15 cellular contexts compared by ENCODE assay signal in the genomic region with DNA sequence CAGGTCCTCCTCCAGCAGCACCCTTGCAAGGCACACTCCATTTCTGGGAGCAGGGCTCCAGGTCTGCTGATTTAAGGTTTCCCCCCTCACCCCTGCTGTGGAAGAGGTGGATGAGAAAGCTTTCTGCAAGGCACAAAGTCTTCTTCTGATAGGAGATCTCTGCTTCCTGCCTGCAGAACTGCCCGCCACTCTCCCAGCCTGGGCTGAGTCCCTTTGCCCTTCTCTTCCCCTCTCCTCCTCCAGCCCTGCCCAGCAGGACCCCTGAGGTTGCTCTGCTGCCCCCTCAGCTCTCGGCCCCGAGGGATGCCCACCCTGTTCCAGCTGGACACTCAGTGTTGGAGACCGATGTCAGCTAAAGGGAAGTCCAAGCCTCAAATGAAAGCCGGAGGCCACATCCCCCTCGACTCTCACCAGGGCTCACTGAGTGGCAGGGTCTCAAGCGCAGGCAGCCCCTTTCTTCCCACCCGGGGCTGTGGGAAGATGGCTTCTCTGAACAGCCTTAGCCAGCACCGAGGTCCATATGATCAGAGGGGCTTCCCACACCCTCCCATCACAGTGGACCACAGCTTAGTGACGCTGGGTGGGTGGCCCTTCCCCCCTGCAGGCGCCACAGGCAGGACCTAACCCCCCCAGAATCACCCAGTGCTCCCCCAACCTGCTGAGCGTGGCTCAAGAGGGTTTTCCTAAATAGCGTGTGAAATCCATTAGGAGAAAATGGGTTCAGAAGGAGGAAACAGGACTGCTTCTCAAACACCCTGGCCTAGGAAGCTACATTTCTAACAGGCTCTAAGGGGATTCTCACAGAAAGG. TPM values are rescaled to one million over a fixed set of nuclear protein-coding genes. Genes with fewer than 3 reads are reported as not detected.
A peak's percentile ranks its signal among the peaks of the same experiment; 100 is the strongest.
DNase-seq lines count a peak whose midpoint lies in the region; ATAC-seq and TF ChIP-seq lines count a peak whose summit lies in the region.
"Had no signal": no experiment of that assay in that cellular context is flagged by ENCODE, and none has a peak within 500 bp of the region (broad histone marks: within the 10 kb centered on the region; RNA-seq: fewer than 3 reads in every experiment).

No MANE protein-coding gene starts in this region.

- TF ChIP-seq EP300 in gastroesophageal sphincter (IDR thresholded peaks at IDR 0.05) (no peak), stomach (IDR thresholded peaks at IDR 0.05) (no peak)

- intact Hi-C loops in stomach (cut with DNase I; ENCODE audit: low total_unique reads) = no loop called here

- CTCF ChIA-PET in activated CD4-positive, alpha-beta T cell treated with anti-CD3 and anti-CD28 coated beads, Interleukin-2, amount 10 ng/mL, durations not matched to agents 7 days and 5 days (lab: Charles Lee) = interaction anchor here (0.8 kb wide), 1 partner anchor 74 kb away, joined by 3 read pairs; no protein-coding TSS in a partner anchor
- CTCF ChIA-PET in activated CD8-positive, alpha-beta T cell treated with anti-CD3 and anti-CD28 coated beads, Interleukin-2, amount 10 ng/mL, durations not matched to agents 7 days and 5 days (lab: Charles Lee) = interaction anchor here (1.4 to 3.2 kb wide), 4 partner anchors 8 to 76 kb away, joined by 3 to 12 read pairs (median 9); no protein-coding TSS in a partner anchor

- no peak for TF ChIP-seq POLR2A in gastroesophageal sphincter (IDR thresholded peaks at IDR 0.05)
- TF ChIP-seq POLR2A in stomach (IDR thresholded peaks at IDR 0.05) = no peak

- ATAC-seq in activated CD8-positive, alpha-beta T cell treated with anti-CD3 and anti-CD28 coated beads, Interleukin-2, amount 10 ng/mL, durations not matched to agents 7 days and 5 days = no peak
- ATAC-seq in gastroesophageal sphincter (no peak), HG02642 (IDR thresholded peaks at IDR 0.05; ENCODE audit: poor library complexity, unreplicated experiment) (no peak)
- ATAC-seq: body of pancreas, Panc1 had no signal

- H3K4me3 ChIP-seq in gastroesophageal sphincter (peak overlapping the region in 1 of 2 donors; percentile 87), stomach (peak overlapping the region in 2 of 4 donors; percentile 11 to 62)
- H3K4me3 ChIP-seq: body of pancreas, heart right ventricle had no signal

- H3K4me1 ChIP-seq in gastroesophageal sphincter (peaks cover 2 to 64% (median 20%) of the 10 kb centered on the region in 3 donors), stomach (peaks cover 10 to 52% (median 35%) of the 10 kb centered on the region in 4 donors)

- peak overlapping the region; percentile 85 to 95 (median 94) for H3K27ac ChIP-seq in gastroesophageal sphincter
- H3K27ac ChIP-seq in stomach = peak overlapping the region in 4 of 5 donors; percentile 73 to 91 (median 78)
- H3K27ac ChIP-seq: body of pancreas had no signal

- peaks cover 74% of the 10 kb centered on the region for H3K36me3 Mint-ChIP-seq in activated CD4-positive, alpha-beta T cell treated with anti-CD3 and anti-CD28 coated beads, Interleukin-2, amount 10 ng/mL, durations not matched to agents 7 days and 5 days (ENCODE audit: low read depth)
- peaks cover 77% of the 10 kb centered on the region for H3K36me3 Mint-ChIP-seq in activated CD8-positive, alpha-beta T cell treated with anti-CD3 and anti-CD28 coated beads, Interleukin-2, amount 10 ng/mL, durations not matched to agents 7 days and 5 days (ENCODE audit: low read depth)
- H3K36me3 Mint-ChIP-seq: naive B cell had no signal

- WGBS in gastroesophageal sphincter (ENCODE audit: low coverage in 1 of 2), 2 donors = 73 to 80% methylated on average over 1 to 2 of the region's 13 CpGs
- 54 to 76% (median 67%) methylated on average over 9 to 13 of the region's 13 CpGs for WGBS in stomach, 5 donors

- no peak for TF ChIP-seq CTCF in gastroesophageal sphincter (IDR thresholded peaks at IDR 0.05)
- TF ChIP-seq CTCF in stomach (IDR thresholded peaks at IDR 0.05) = no peak

- peak overlapping the region; percentile 95 for H3K27ac Mint-ChIP-seq in activated CD4-positive, alpha-beta T cell treated with anti-CD3 and anti-CD28 coated beads, Interleukin-2, amount 10 ng/mL, durations not matched to agents 7 days and 5 days
- H3K27ac Mint-ChIP-seq in activated CD8-positive, alpha-beta T cell treated with anti-CD3 and anti-CD28 coated beads, Interleukin-2, amount 10 ng/mL, durations not matched to agents 7 days and 5 days = peak overlapping the region; percentile 95

- peak overlapping the region; percentile 95 for H3K4me3 Mint-ChIP-seq in activated CD4-positive, alpha-beta T cell treated with anti-CD3 and anti-CD28 coated beads, Interleukin-2, amount 10 ng/mL, durations not matched to agents 7 days and 5 days
- peak overlapping the region; percentile 96 for H3K4me3 Mint-ChIP-seq in activated CD8-positive, alpha-beta T cell treated with anti-CD3 and anti-CD28 coated beads, Interleukin-2, amount 10 ng/mL, durations not matched to agents 7 days and 5 days
- H3K4me3 Mint-ChIP-seq: naive B cell had no signal

- DNase-seq in activated CD4-positive, alpha-beta T cell treated with anti-CD3 and anti-CD28 coated beads, Interleukin-2, amount 10 ng/mL, durations not matched to agents 7 days and 5 days = no peak
- DNase-seq in activated CD4-positive, alpha-beta T cell treated with anti-CD3 and anti-CD28 coated beads, Interleukin-2, amount 50 U/mL, for 1 hour = no peak
- no peak for DNase-seq in activated CD8-positive, alpha-beta T cell treated with anti-CD3 and anti-CD28 coated beads, Interleukin-2, amount 10 ng/mL, durations not matched to agents 7 days and 5 days
- DNase-seq in stomach (no peak), NCI-H1092 treated with DMSO at 0.1 percent for 48 hours (lab: John Stamatoyannopoulos, UW) (no peak), SIG-M5 (lab: John Stamatoyannopoulos, UW) (no peak)
- DNase-seq: ACHN, heart right ventricle, naive B cell, NCI-H1417 treated with DMSO at 0.1 percent for 48 hours, trophoblast cell had no signal

- H3K9me3 ChIP-seq in gastroesophageal sphincter (no peaks in the 10 kb centered on the region), stomach (no peaks in the 10 kb centered on the region)
- H3K9me3 ChIP-seq: body of pancreas, heart right ventricle had no signal

- POLR2A ChIA-PET in activated CD4-positive, alpha-beta T cell treated with anti-CD3 and anti-CD28 coated beads, Interleukin-2, amount 10 ng/mL, durations not matched to agents 7 days and 5 days (lab: Charles Lee) = interaction anchor here (0.9 kb wide), 1 partner anchor 9 kb away, joined by 3 read pairs; no protein-coding TSS in a partner anchor
- POLR2A ChIA-PET in activated CD8-positive, alpha-beta T cell treated with anti-CD3 and anti-CD28 coated beads, Interleukin-2, amount 10 ng/mL, durations not matched to agents 7 days and 5 days (lab: Charles Lee) = interaction anchor here (1.0 to 1.9 kb wide), 3 partner anchors 8 to 11 kb away, joined by 3 to 9 read pairs (median 9); no protein-coding TSS in a partner anchor

- H3K27me3 Mint-ChIP-seq in activated CD4-positive, alpha-beta T cell treated with anti-CD3 and anti-CD28 coated beads, Interleukin-2, amount 10 ng/mL, durations not matched to agents 7 days and 5 days = no peaks in the 10 kb centered on the region
- no peaks in the 10 kb centered on the region for H3K27me3 Mint-ChIP-seq in activated CD8-positive, alpha-beta T cell treated with anti-CD3 and anti-CD28 coated beads, Interleukin-2, amount 10 ng/mL, durations not matched to agents 7 days and 5 days (ENCODE audit: low read depth)

- peaks cover 70% of the 10 kb centered on the region for H3K4me1 Mint-ChIP-seq in activated CD4-positive, alpha-beta T cell treated with anti-CD3 and anti-CD28 coated beads, Interleukin-2, amount 10 ng/mL, durations not matched to agents 7 days and 5 days
- H3K4me1 Mint-ChIP-seq in activated CD8-positive, alpha-beta T cell treated with anti-CD3 and anti-CD28 coated beads, Interleukin-2, amount 10 ng/mL, durations not matched to agents 7 days and 5 days (ENCODE audit: low read depth) = peaks cover 70% of the 10 kb centered on the region

- H3K27me3 ChIP-seq in gastroesophageal sphincter = no peaks in the 10 kb centered on the region
- peaks cover 0 to 10% (median 9%) of the 10 kb centered on the region in 3 donors for H3K27me3 ChIP-seq in stomach
- H3K27me3 ChIP-seq: body of pancreas had no signal

- peaks cover 0 to 6% of the 10 kb centered on the region in 2 donors for H3K36me3 ChIP-seq in gastroesophageal sphincter
- H3K36me3 ChIP-seq in stomach = no peaks in the 10 kb centered on the region
- H3K36me3 ChIP-seq: heart right ventricle had no signal

- H3K9me3 Mint-ChIP-seq in activated CD4-positive, alpha-beta T cell treated with anti-CD3 and anti-CD28 coated beads, Interleukin-2, amount 10 ng/mL, durations not matched to agents 7 days and 5 days = no peaks in the 10 kb centered on the region
- H3K9me3 Mint-ChIP-seq in activated CD8-positive, alpha-beta T cell treated with anti-CD3 and anti-CD28 coated beads, Interleukin-2, amount 10 ng/mL, durations not matched to agents 7 days and 5 days (ENCODE audit: insufficient read depth) = peaks cover 4% of the 10 kb centered on the region

RNA-seq across cellular contexts. Expression of a gene that starts 4.0 kb away (rescaled TPM):
- total RNA-seq in activated CD4-positive, alpha-beta T cell treated with anti-CD3 and anti-CD28 coated beads, Interleukin-2, amount 10 ng/mL, durations not matched to agents 7 days and 5 days = 10 to 100 TPM; 57.9 to 62.4 TPM
- total RNA-seq in activated CD8-positive, alpha-beta T cell treated with anti-CD3 and anti-CD28 coated beads, Interleukin-2, amount 10 ng/mL, durations not matched to agents 7 days and 5 days = 10 to 100 TPM; 53.8 to 58.9 TPM
- 10 to 100 TPM; 22.9 to 41.8 (median 24.6) TPM for total RNA-seq in gastroesophageal sphincter
- 10 to 100 TPM in 2 of 5 donors, 1 to 10 TPM in 3; 1.8 to 15.2 (median 5.8) TPM for total RNA-seq in stomach
- polyA plus RNA-seq in stomach = 1 to 10 TPM; 1.5 to 2.3 (median 2.0) TPM
